ENCODE assay signal across 8 cellular contexts in genomic region chr2:159712194-159712928, GRCh38. TPM values are rescaled to one million over a fixed set of nuclear protein-coding genes. Genes with fewer than 3 reads are reported as not detected.
DNase-seq lines count a peak whose midpoint lies in the region; ATAC-seq and TF ChIP-seq lines count a peak whose summit lies in the region.

TSS of gene MARCHF7 (plus strand) at chr2:159712506. CDS start at chr2:159729023, 16,517 bp downstream.

- peaks cover 15% of the 10 kb centered on the region for H3K4me1 Mint-ChIP-seq in activated T-helper 17 cell treated with anti-CD3 and anti-CD28 coated beads, Interleukin-2, amount 50 U/mL, for 72 hours
- H3K4me1 Mint-ChIP-seq in natural killer cell treated with Interleukin-12 subunit alpha and Interleukin-12 subunit beta and Interleukin-15 and Interleukin-18, amount 100 ng/mL, for 72 hours (ENCODE audit: low read depth in 2 of 2) = peaks cover 26 to 56% of the 10 kb centered on the region in 2 donors

- peak within 1 kb of the TSS; percentile 91 for H3K4me3 Mint-ChIP-seq in activated T-helper 17 cell treated with anti-CD3 and anti-CD28 coated beads, Interleukin-2, amount 50 U/mL, for 72 hours
- peak within 1 kb of the TSS; percentile 100 for H3K4me3 Mint-ChIP-seq in natural killer cell treated with Interleukin-12 subunit alpha and Interleukin-12 subunit beta and Interleukin-15 and Interleukin-18, amount 100 ng/mL, for 72 hours

- no peaks in the 10 kb centered on the region for H3K27me3 Mint-ChIP-seq in activated T-helper 17 cell treated with anti-CD3 and anti-CD28 coated beads, Interleukin-2, amount 50 U/mL, for 72 hours
- no peaks in the 10 kb centered on the region for H3K27me3 Mint-ChIP-seq in natural killer cell treated with Interleukin-12 subunit alpha and Interleukin-12 subunit beta and Interleukin-15 and Interleukin-18, amount 100 ng/mL, for 72 hours

- DNase-seq in EL (peak; percentile 96), GOT3 (lab: John Stamatoyannopoulos, UW) (peak; percentile 91), RPMI8226 (peak; percentile 96), fibroblast of peridontal ligament (ENCODE audit: extremely low read depth) (peak; percentile 91)
- DNase-seq in natural killer cell treated with Interleukin-12 subunit alpha and Interleukin-12 subunit beta and Interleukin-15 and Interleukin-18, amount 100 ng/mL, for 72 hours (ENCODE audit: low spot score) = peak; percentile 97
- DNase-seq in stimulated activated naive CD8-positive, alpha-beta T cell treated with anti-CD3 and anti-CD28 coated beads, Interleukin-15, Interleukin-2, amounts not matched to agents 100 U/mL and 50 U/mL, for 24 hours = peak; percentile 97

- no peaks in the 10 kb centered on the region for H3K9me3 Mint-ChIP-seq in activated T-helper 17 cell treated with anti-CD3 and anti-CD28 coated beads, Interleukin-2, amount 50 U/mL, for 72 hours
- H3K9me3 Mint-ChIP-seq in natural killer cell treated with Interleukin-12 subunit alpha and Interleukin-12 subunit beta and Interleukin-15 and Interleukin-18, amount 100 ng/mL, for 72 hours = no peaks in the 10 kb centered on the region

- ATAC-seq in activated T-helper 17 cell treated with anti-CD3 and anti-CD28 coated beads, Interleukin-2, amount 50 U/mL, for 72 hours (replicated peaks) = peak; percentile 93
- ATAC-seq in natural killer cell treated with Interleukin-12 subunit alpha and Interleukin-12 subunit beta and Interleukin-15 and Interleukin-18, amount 100 ng/mL, for 72 hours = peak; percentile 98 to 99
- peak; percentile 96 for ATAC-seq in stimulated activated naive CD8-positive, alpha-beta T cell treated with anti-CD3 and anti-CD28 coated beads, Interleukin-15, Interleukin-2, amounts not matched to agents 100 U/mL and 50 U/mL, for 24 hours

- peak within 1 kb of the TSS; percentile 100 for H3K27ac Mint-ChIP-seq in activated T-helper 17 cell treated with anti-CD3 and anti-CD28 coated beads, Interleukin-2, amount 50 U/mL, for 72 hours
- peak within 1 kb of the TSS; percentile 99 to 100 for H3K27ac Mint-ChIP-seq in natural killer cell treated with Interleukin-12 subunit alpha and Interleukin-12 subunit beta and Interleukin-15 and Interleukin-18, amount 100 ng/mL, for 72 hours

- H3K36me3 Mint-ChIP-seq in activated T-helper 17 cell treated with anti-CD3 and anti-CD28 coated beads, Interleukin-2, amount 50 U/mL, for 72 hours (ENCODE audit: low read depth) = peaks cover 66% of the 10 kb centered on the region
- peaks cover 14% of the 10 kb centered on the region for H3K36me3 Mint-ChIP-seq in natural killer cell treated with Interleukin-12 subunit alpha and Interleukin-12 subunit beta and Interleukin-15 and Interleukin-18, amount 100 ng/mL, for 72 hours

- peak; percentile 55 for TF ChIP-seq CTCF in LNCAP (IDR thresholded peaks at IDR 0.05)

RNA-seq across cellular contexts. Expression of gene MARCHF7, which starts in this region (rescaled TPM):
- total RNA-seq in activated T-helper 17 cell treated with anti-CD3 and anti-CD28 coated beads, Interleukin-2, amount 50 U/mL, for 72 hours = 10 to 100 TPM; 69.6 to 71.0 TPM
- total RNA-seq in natural killer cell treated with Interleukin-12 subunit alpha and Interleukin-12 subunit beta and Interleukin-15 and Interleukin-18, amount 100 ng/mL, for 72 hours = 10 to 100 TPM; 72.6 to 74.3 TPM

Comparison
In these comparisons a context has a peak if more than half of its experiments do, and no peak if none do; other contexts are left out.
1. Peak in every context shown above with its lines: DNase-seq and ATAC-seq.